19 cellular contexts compared by ENCODE assay signal in the genomic region with DNA sequence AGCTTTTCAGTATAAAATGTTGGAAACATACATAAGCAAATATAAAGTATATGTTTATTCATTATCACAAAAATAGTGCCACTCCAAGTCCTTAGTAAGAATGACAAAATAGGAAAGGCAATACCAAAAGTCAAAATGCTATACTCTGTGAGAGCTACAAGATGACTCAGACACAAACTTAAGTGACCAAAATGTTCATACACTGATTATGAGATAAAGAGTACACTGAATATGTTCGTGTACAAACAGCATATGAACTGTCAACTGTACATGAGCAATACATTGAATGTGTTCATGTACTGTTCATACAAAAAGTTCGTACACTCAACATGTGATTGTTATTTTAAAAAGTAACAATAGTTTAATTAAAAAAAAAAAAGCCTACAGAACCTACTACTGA.
"Had no signal": no experiment of that assay in that cellular context is flagged by ENCODE, and none has a peak within 500 bp of the region (broad histone marks: within the 10 kb centered on the region; RNA-seq: fewer than 3 reads in every experiment).

No MANE protein-coding gene starts in this region.

- ATAC-seq: esophagus mucosa, heart left ventricle, left colon, left ventricle myocardium superior, pancreas, right cardiac atrium had no signal

- H3K4me1 ChIP-seq: heart left ventricle, pancreas, thyroid gland, upper lobe of left lung, vagina had no signal

- DNase-seq: effector CD4-positive, alpha-beta T cell; heart left ventricle; hippocampal formation; left colon; left ventricle myocardium superior; mesendoderm; naive B cell; occipital lobe; pancreas; right cardiac atrium; stimulated activated CD4-positive, alpha-beta T cell treated with anti-CD3 and anti-CD28 coated beads, Interleukin-2, amount 100 ng/mL, for 48 hours; stimulated activated naive CD4-positive, alpha-beta T cell treated with Interleukin-2 at 50 U/mL for 16 hours; thyroid gland; upper lobe of left lung had no signal

- H3K36me3 ChIP-seq: thyroid gland had no signal

- H3K4me2 ChIP-seq: smooth muscle cell had no signal

- H3K27me3 ChIP-seq: heart left ventricle, pancreas, thyroid gland, upper lobe of left lung, vagina had no signal

- H3K4me3 ChIP-seq: heart left ventricle, lung, pancreas, smooth muscle cell, thyroid gland, upper lobe of left lung, vagina had no signal

- FAIRE-seq: frontal cortex, pancreas had no signal

- H3K9me3 ChIP-seq: pancreas, thyroid gland, upper lobe of left lung, vagina had no signal

- H3K27ac ChIP-seq: heart left ventricle, pancreas, thyroid gland, upper lobe of left lung, vagina had no signal
